1 cellular context compared by ENCODE assay signal in genomic region chr7:151085691-151086620, GRCh38.
TF ChIP-seq lines count a peak whose summit lies in the region.

Gene AGAP3 (plus strand): TSS chr7:151086475. CDS start chr7:151086742, 267 bp downstream.

TF ChIP-seq in K562, 482 proteins besides CTCF, POLR2A, EP300 and RAD21 (continued from another document and continues in another):
- TF ChIP-seq, protein P1, sequence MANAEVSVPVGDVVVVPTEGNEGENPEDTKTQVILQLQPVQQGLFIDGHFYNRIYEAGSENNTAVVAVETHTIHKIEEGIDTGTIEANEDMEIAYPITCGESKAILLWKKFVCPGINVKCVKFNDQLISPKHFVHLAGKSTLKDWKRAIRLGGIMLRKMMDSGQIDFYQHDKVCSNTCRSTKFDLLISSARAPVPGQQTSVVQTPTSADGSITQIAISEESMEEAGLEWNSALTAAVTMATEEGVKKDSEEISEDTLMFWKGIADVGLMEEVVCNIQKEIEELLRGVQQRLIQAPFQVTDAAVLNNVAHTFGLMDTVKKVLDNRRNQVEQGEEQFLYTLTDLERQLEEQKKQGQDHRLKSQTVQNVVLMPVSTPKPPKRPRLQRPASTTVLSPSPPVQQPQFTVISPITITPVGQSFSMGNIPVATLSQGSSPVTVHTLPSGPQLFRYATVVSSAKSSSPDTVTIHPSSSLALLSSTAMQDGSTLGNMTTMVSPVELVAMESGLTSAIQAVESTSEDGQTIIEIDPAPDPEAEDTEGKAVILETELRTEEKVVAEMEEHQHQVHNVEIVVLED (CRISPR knock-in tag; IDR thresholded peaks at IDR 0.05), result peak; percentile 79
- TF ChIP-seq ZBTB2 (IDR thresholded peaks at IDR 0.05) (0 out of 2 replicates have a peak, but pooled peaks have one; percentile 59), PRPF4 (IDR thresholded peaks at IDR 0.05; ENCODE audit: insufficient read depth, low read depth, low read length, poor library complexity, severe bottlenecking) (peak; percentile 49), RUNX1 (IDR thresholded peaks at IDR 0.05; ENCODE audit: low read depth) (0 out of 2 replicates have a peak, but pooled peaks have one; percentile 35), HDAC2 (IDR thresholded peaks at IDR 0.05) (peak; percentile 77; the same call in 1 of the 2 replicates), ZNF143 (CRISPR knock-in tag; IDR thresholded peaks at IDR 0.05) (peak; percentile 49; the same call in 1 of the 2 replicates), ZNF184 (CRISPR knock-in tag; IDR thresholded peaks at IDR 0.05) (no peak), JUN (IDR thresholded peaks at IDR 0.05; ENCODE audit: borderline replicate concordance, low read depth, low read length) (no peak), JUN (CRISPR knock-in tag; IDR thresholded peaks at IDR 0.05; ENCODE audit: borderline replicate concordance) (0 out of 2 replicates have a peak, but pooled peaks have one; percentile 55), ZNF354B (CRISPR knock-in tag; IDR thresholded peaks at IDR 0.05) (no peak), THAP12 (CRISPR knock-in tag; IDR thresholded peaks at IDR 0.05) (peak; percentile 91), YY1 (IDR thresholded peaks at IDR 0.05; ENCODE audit: borderline replicate concordance in 1 of 3, control insufficient read depth in 1 of 3, extremely low read depth in 1 of 3, insufficient read depth in 3 of 3, insufficient read length in 1 of 3, insufficient replicate concordance in 2 of 3, low read depth in 1 of 3, low read length in 2 of 3) (peak in 2 of 3 experiments; percentile 59 to 68), ZBTB1 (CRISPR knock-in tag; IDR thresholded peaks at IDR 0.05; ENCODE audit: borderline replicate concordance, low read depth) (no peak), HDAC1 (IDR thresholded peaks at IDR 0.05) (peak in 1 of 2 experiments; percentile 87; a peak in 2 of 4 replicates), NR4A1 (CRISPR knock-in tag; IDR thresholded peaks at IDR 0.05) (no peak), NR4A1 (tag; IDR thresholded peaks at IDR 0.05) (peak; percentile 75), NR3C1 (CRISPR knock-in tag; IDR thresholded peaks at IDR 0.05) (no peak), POLR2B (IDR thresholded peaks at IDR 0.05; ENCODE audit: low read depth, partially characterized antibody) (peak; percentile 94), COPS2 (conservative IDR thresholded peaks at IDR 0.05) (no peak), PRDM10 (IDR thresholded peaks at IDR 0.05; ENCODE audit: partially characterized antibody) (peak; percentile 6), E2F8 (IDR thresholded peaks at IDR 0.05; ENCODE audit: low read depth, partially characterized antibody) (peak; percentile 47), ESRRA (IDR thresholded peaks at IDR 0.05; ENCODE audit: borderline replicate concordance, low read depth) (peak; percentile 52; the same call in 1 of the 2 replicates), STAG1 (CRISPR knock-in tag; IDR thresholded peaks at IDR 0.05; ENCODE audit: borderline replicate concordance) (no peak), SMC3 (conservative IDR thresholded peaks at IDR 0.05; ENCODE audit: insufficient read depth, low read depth, low read length) (no peak), ZNF316 (IDR thresholded peaks at IDR 0.05) (no peak), PML (IDR thresholded peaks at IDR 0.05; ENCODE audit: low read length) (peak; percentile 76), NONO (IDR thresholded peaks at IDR 0.05; ENCODE audit: low read depth in 2 of 2, low read length in 1 of 2) (no peak), NBN (IDR thresholded peaks at IDR 0.05; ENCODE audit: low read depth) (peak; percentile 76; the same call in 1 of the 2 replicates), CREM (IDR thresholded peaks at IDR 0.05; ENCODE audit: low read depth) (peak; percentile 80), TRIM24 (IDR thresholded peaks at IDR 0.05) (peak in 1 of 2 experiments; percentile 48; a peak in 1 of 4 replicates), RCOR1 (IDR thresholded peaks at IDR 0.05; ENCODE audit: borderline replicate concordance in 1 of 2, low read depth in 2 of 2, low read length in 2 of 2) (peak; percentile 25 to 42; a peak in 2 of 4 replicates)
- TF ChIP-seq, protein P2, sequence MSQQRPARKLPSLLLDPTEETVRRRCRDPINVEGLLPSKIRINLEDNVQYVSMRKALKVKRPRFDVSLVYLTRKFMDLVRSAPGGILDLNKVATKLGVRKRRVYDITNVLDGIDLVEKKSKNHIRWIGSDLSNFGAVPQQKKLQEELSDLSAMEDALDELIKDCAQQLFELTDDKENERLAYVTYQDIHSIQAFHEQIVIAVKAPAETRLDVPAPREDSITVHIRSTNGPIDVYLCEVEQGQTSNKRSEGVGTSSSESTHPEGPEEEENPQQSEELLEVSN (IDR thresholded peaks at IDR 0.05; ENCODE audit: borderline replicate concordance in 1 of 2, extremely low read depth in 1 of 2, insufficient read depth in 1 of 2, insufficient read length in 1 of 2, low read depth in 1 of 2, low read length in 1 of 2, poor library complexity in 1 of 2, severe bottlenecking in 1 of 2), result peak; percentile 61 to 76
- TF ChIP-seq, protein P3, sequence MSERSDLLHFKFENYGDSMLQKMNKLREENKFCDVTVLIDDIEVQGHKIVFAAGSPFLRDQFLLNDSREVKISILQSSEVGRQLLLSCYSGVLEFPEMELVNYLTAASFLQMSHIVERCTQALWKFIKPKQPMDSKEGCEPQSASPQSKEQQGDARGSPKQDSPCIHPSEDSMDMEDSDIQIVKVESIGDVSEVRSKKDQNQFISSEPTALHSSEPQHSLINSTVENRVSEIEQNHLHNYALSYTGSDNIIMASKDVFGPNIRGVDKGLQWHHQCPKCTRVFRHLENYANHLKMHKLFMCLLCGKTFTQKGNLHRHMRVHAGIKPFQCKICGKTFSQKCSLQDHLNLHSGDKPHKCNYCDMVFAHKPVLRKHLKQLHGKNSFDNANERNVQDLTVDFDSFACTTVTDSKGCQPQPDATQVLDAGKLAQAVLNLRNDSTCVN (CRISPR knock-in tag; IDR thresholded peaks at IDR 0.05), result 0 out of 2 replicates have a peak, but pooled peaks have one; percentile 58
- TF ChIP-seq, protein P4, sequence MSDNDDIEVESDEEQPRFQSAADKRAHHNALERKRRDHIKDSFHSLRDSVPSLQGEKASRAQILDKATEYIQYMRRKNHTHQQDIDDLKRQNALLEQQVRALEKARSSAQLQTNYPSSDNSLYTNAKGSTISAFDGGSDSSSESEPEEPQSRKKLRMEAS (CRISPR knock-in tag; IDR thresholded peaks at IDR 0.05), result peak; percentile 83
- TF ChIP-seq, protein P5, sequence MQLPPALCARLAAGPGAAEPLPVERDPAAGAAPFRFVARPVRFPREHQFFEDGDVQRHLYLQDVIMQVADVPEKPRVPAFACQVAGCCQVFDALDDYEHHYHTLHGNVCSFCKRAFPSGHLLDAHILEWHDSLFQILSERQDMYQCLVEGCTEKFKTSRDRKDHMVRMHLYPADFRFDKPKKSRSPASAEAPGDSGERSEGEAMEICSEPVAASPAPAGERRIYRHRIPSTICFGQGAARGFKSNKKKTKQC (CRISPR knock-in tag; IDR thresholded peaks at IDR 0.05), result peak; percentile 80
- TF ChIP-seq, protein P6, sequence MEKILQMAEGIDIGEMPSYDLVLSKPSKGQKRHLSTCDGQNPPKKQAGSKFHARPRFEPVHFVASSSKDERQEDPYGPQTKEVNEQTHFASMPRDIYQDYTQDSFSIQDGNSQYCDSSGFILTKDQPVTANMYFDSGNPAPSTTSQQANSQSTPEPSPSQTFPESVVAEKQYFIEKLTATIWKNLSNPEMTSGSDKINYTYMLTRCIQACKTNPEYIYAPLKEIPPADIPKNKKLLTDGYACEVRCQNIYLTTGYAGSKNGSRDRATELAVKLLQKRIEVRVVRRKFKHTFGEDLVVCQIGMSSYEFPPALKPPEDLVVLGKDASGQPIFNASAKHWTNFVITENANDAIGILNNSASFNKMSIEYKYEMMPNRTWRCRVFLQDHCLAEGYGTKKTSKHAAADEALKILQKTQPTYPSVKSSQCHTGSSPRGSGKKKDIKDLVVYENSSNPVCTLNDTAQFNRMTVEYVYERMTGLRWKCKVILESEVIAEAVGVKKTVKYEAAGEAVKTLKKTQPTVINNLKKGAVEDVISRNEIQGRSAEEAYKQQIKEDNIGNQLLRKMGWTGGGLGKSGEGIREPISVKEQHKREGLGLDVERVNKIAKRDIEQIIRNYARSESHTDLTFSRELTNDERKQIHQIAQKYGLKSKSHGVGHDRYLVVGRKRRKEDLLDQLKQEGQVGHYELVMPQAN (IDR thresholded peaks at IDR 0.05; ENCODE audit: borderline replicate concordance), result peak; percentile 65
- TF ChIP-seq, protein P7, sequence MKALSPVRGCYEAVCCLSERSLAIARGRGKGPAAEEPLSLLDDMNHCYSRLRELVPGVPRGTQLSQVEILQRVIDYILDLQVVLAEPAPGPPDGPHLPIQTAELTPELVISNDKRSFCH (CRISPR knock-in tag; IDR thresholded peaks at IDR 0.05), result no peak
- TF ChIP-seq, protein P7 (tag; IDR thresholded peaks at IDR 0.05), result peak; percentile 35; the same call in 1 of the 2 replicates
- TF ChIP-seq, protein P8, sequence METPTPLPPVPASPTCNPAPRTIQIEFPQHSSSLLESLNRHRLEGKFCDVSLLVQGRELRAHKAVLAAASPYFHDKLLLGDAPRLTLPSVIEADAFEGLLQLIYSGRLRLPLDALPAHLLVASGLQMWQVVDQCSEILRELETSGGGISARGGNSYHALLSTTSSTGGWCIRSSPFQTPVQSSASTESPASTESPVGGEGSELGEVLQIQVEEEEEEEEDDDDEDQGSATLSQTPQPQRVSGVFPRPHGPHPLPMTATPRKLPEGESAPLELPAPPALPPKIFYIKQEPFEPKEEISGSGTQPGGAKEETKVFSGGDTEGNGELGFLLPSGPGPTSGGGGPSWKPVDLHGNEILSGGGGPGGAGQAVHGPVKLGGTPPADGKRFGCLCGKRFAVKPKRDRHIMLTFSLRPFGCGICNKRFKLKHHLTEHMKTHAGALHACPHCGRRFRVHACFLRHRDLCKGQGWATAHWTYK (CRISPR knock-in tag; IDR thresholded peaks at IDR 0.05), result peak; percentile 62
